ENCODE assay signal across 28 cellular contexts in genomic region chr9:26870292-26870691, GRCh38. TPM values are rescaled to one million over a fixed set of nuclear protein-coding genes. Genes with fewer than 3 reads are reported as not detected.
DNase-seq lines count a peak whose midpoint lies in the region; ATAC-seq, FAIRE-seq and TF ChIP-seq lines count a peak whose summit lies in the region.
"Had no signal": no experiment of that assay in that cellular context is flagged by ENCODE, and none has a peak within 500 bp of the region (broad histone marks: within the 10 kb centered on the region; RNA-seq: fewer than 3 reads in every experiment).

No MANE protein-coding gene starts in this region.

- no peak overlapping the region for H3K27ac Mint-ChIP-seq in immature natural killer cell
- H3K27ac Mint-ChIP-seq: activated naive CD8-positive, alpha-beta T cell; activated T-helper 2 cell treated with anti-CD3 and anti-CD28 coated beads, Interferon-gamma antibody, Interleukin-2, Interleukin-4, amounts not matched to agents 10 μg/mL and 5 μg/mL and 100 μg/mL, durations not matched to agents 14 hours and 24 hours and 36 hours; brain; endodermal cell; GM23338; T-helper 2 cell treated with Interferon-gamma antibody and Interleukin-4, amounts not matched to agents 5 μg/mL and 100 μg/mL, for 36 hours; type B pancreatic cell had no signal

- WGBS in A549 (ENCODE audit: missing lambda C conversion rate), result 44% methylated on average over 8 of the region's 8 CpGs

- TF ChIP-seq RAD21 in A549 (conservative IDR thresholded peaks at IDR 0.05 in 1 of 2, IDR thresholded peaks at IDR 0.05 in 1 of 2), result no peak

- H3K4me3 ChIP-seq in A549 (no peak overlapping the region), choroid plexus epithelial cell (ENCODE audit: low read depth, low read length) (no peak overlapping the region)
- H3K4me3 ChIP-seq: BLaER1, coronary artery, GM23338, lung, MG63 had no signal

- no peak overlapping the region for H3K27ac ChIP-seq in A549
- H3K27ac ChIP-seq: BLaER1, coronary artery had no signal

- no peaks in the 10 kb centered on the region for H3K9me3 ChIP-seq in A549
- H3K9me3 ChIP-seq: BLaER1, Caco-2, MG63 had no signal

- H3K4me1 Mint-ChIP-seq in immature natural killer cell, result peaks cover 3 to 9% of the 10 kb centered on the region in 2 donors
- H3K4me1 Mint-ChIP-seq: brain, endodermal cell had no signal

- H3K4me1 ChIP-seq in A549, result peaks cover 8% of the 10 kb centered on the region
- H3K4me1 ChIP-seq: BLaER1, Caco-2 had no signal

- peak overlapping the region; percentile 35; the same call in 2 of the 3 replicates for H3K4me2 ChIP-seq in A549
- H3K4me2 ChIP-seq: BLaER1, GM23338 had no signal

- CTCF ChIA-PET in A549 (lab: Yijun Ruan, JAX), result no interaction called here

- H3K27me3 Mint-ChIP-seq in immature natural killer cell (ENCODE audit: low read depth in 3 of 3), result no peaks in the 10 kb centered on the region
- H3K27me3 Mint-ChIP-seq: activated naive CD8-positive, alpha-beta T cell; brain; type B pancreatic cell had no signal

- no peaks in the 10 kb centered on the region for H3K9me3 Mint-ChIP-seq in immature natural killer cell
- H3K9me3 Mint-ChIP-seq: activated T-helper 2 cell treated with anti-CD3 and anti-CD28 coated beads, Interferon-gamma antibody, Interleukin-2, Interleukin-4, amounts not matched to agents 10 μg/mL and 5 μg/mL and 100 μg/mL, durations not matched to agents 14 hours and 24 hours and 36 hours; brain; endodermal cell; GM23338; T-helper 2 cell treated with Interferon-gamma antibody and Interleukin-4, amounts not matched to agents 5 μg/mL and 100 μg/mL, for 36 hours; type B pancreatic cell had no signal

- no peak for FAIRE-seq in A549 (lab: Jason Lieb, UNC)
- FAIRE-seq: A204.1 had no signal

- TF ChIP-seq CTCF in A549 (IDR thresholded peaks at IDR 0.05) (no peak), choroid plexus epithelial cell (conservative IDR thresholded peaks at IDR 0.05; ENCODE audit: low read depth, low read length) (no peak)

- DNase-seq in A549 (ENCODE audit: low read depth in 1 of 2, low spot score in 1 of 2) (peak; percentile 12 to 44), NCI-H226 (peak; percentile 3), choroid plexus epithelial cell (ENCODE audit: low read depth) (peak; percentile 84), iris pigment epithelial cell (ENCODE audit: low read depth) (peak; percentile 90), NCI-H345 treated with DMSO at 0.1 percent for 48 hours (lab: John Stamatoyannopoulos, UW; ENCODE audit: unreplicated experiment) (no peak), NOMO-1 treated with dmso at 0.1 percent for 144 hours (lab: John Stamatoyannopoulos, UW; ENCODE audit: unreplicated experiment) (no peak), immature natural killer cell (no peak)
- DNase-seq: activated CD4-positive, alpha-beta T cell treated with anti-CD3 and anti-CD28 coated beads, Interleukin-2, amount 50 U/mL, for 48 hours; activated CD4-positive, CD25-positive, alpha-beta regulatory T cell; activated CD8-positive, alpha-beta memory T cell treated with anti-CD3 and anti-CD28 coated beads, Interleukin-2, amount 50 U/mL, for 48 hours; Caco-2; endodermal cell; islet precursor cell; MG63; NCI-H146; NCI-H526 treated with DMSO at 0.1 percent for 48 hours; nucleus accumbens had no signal

- H3K36me3 Mint-ChIP-seq in immature natural killer cell, result peaks cover 5 to 19% (median 16%) of the 10 kb centered on the region in 3 donors

- no peak overlapping the region for H3K4me3 Mint-ChIP-seq in immature natural killer cell
- H3K4me3 Mint-ChIP-seq: activated naive CD8-positive, alpha-beta T cell; brain; endodermal cell; GM23338; T-helper 2 cell treated with Interferon-gamma antibody and Interleukin-4, amounts not matched to agents 5 μg/mL and 100 μg/mL, for 36 hours; type B pancreatic cell had no signal

- ATAC-seq in A549, result peak; percentile 47 to 66; a peak in 4 of 6 replicates
- ATAC-seq in HG03135 (IDR thresholded peaks at IDR 0.05; ENCODE audit: unreplicated experiment), result no peak
- ATAC-seq: GM23338 had no signal

- TF ChIP-seq POLR2A in A549 (IDR thresholded peaks at IDR 0.05; ENCODE audit: low read length), result no peak

- POLR2A ChIA-PET in A549 (lab: Yijun Ruan, JAX), result no interaction called here

- TF ChIP-seq EP300 in A549 (IDR thresholded peaks at IDR 0.05), result no peak

TF ChIP-seq in A549, 52 proteins besides CTCF, POLR2A, EP300 and RAD21:
- TF ChIP-seq ZC3H11A (IDR thresholded peaks at IDR 0.05) (no peak), BCL3 (IDR thresholded peaks at IDR 0.05) (no peak), HOXA7 (CRISPR knock-in tag; IDR thresholded peaks at IDR 0.05) (no peak), CHD2 (IDR thresholded peaks at IDR 0.05; ENCODE audit: low read length, partially characterized antibody) (no peak), E2F6 (IDR thresholded peaks at IDR 0.05; ENCODE audit: borderline replicate concordance, low read depth) (no peak), USF2 (IDR thresholded peaks at IDR 0.05) (no peak), RARB (CRISPR knock-in tag; IDR thresholded peaks at IDR 0.05) (no peak), ZFP36 (IDR thresholded peaks at IDR 0.05; ENCODE audit: borderline replicate concordance, partially characterized antibody) (no peak), ELK1 (IDR thresholded peaks at IDR 0.05; ENCODE audit: low read depth, low read length) (no peak), CEBPB (IDR thresholded peaks at IDR 0.05) (no peak), SREBF2 (IDR thresholded peaks at IDR 0.05) (no peak), ZNF302 (CRISPR knock-in tag; IDR thresholded peaks at IDR 0.05) (no peak), CBX8 (IDR thresholded peaks at IDR 0.05) (no peak), BHLHE40 (IDR thresholded peaks at IDR 0.05; ENCODE audit: low read depth, low read length) (no peak), RCOR1 (IDR thresholded peaks at IDR 0.05; ENCODE audit: low read depth, low read length) (no peak), FOXS1 (CRISPR knock-in tag; IDR thresholded peaks at IDR 0.05) (no peak), CHD4 (IDR thresholded peaks at IDR 0.05; ENCODE audit: borderline replicate concordance) (no peak), MAX (IDR thresholded peaks at IDR 0.05) (no peak), HOXB13 (CRISPR knock-in tag; IDR thresholded peaks at IDR 0.05; ENCODE audit: low read depth) (no peak), ZSCAN20 (CRISPR knock-in tag; IDR thresholded peaks at IDR 0.05) (no peak)

RNA-seq across cellular contexts. Expression of gene CAAP1, which starts 22.3 kb away (rescaled TPM):
- 22.4 and 32.8 TPM in 2 replicates for polyA plus RNA-seq in A549 (2011; rRNA removed)
- polyA plus RNA-seq in A549 (2012; cell fraction: cytosol; rRNA removed), result 14.1 and 14.6 TPM in 2 replicates
- polyA plus RNA-seq in A549 (2012; cell fraction: nucleus; rRNA removed), result 10.3 and 12.5 TPM in 2 replicates
- 21.2 to 23.7 TPM (median 23.3 TPM) in 3 replicates for polyA plus RNA-seq in A549 (2017; fragmentation: RNase III; extraction: RNeasy Plus Mini Kit Qiagen cat#74134 plus additional on column Dnase treatment)
- 5.3 and 6.7 TPM in 2 replicates for polyA minus RNA-seq in A549 (2011; rRNA and poly(A)+ RNA removed)
- 10 to 100 TPM; 14.5 to 16.7 (median 16.7) TPM for polyA plus RNA-seq in immature natural killer cell

Comparison
In these comparisons a context has a peak if more than half of its experiments do, and no peak if none do; other contexts are left out.
1. DNase-seq: peak in A549 (2 of 2), NCI-H226 (single experiment), choroid plexus epithelial cell (single experiment) and iris pigment epithelial cell (single experiment); none in NCI-H345 treated with DMSO at 0.1 percent for 48 hours (single experiment), NOMO-1 treated with dmso at 0.1 percent for 144 hours (single experiment) and immature natural killer cell (0 of 3).